In genomic region chr6:43091592-43091991, GRCh38 we compare ENCODE assay signal across 1 cellular context.
TF ChIP-seq lines count a peak whose summit lies in the region.

No MANE protein-coding gene starts in this region.

TF ChIP-seq in HEK293, 187 proteins besides CTCF, POLR2A, EP300 and RAD21 (continued from another document):
- TF ChIP-seq ZNF239 (tag by site-specific recombination; IDR thresholded peaks at IDR 0.05) = no peak
- TF ChIP-seq ZSCAN4 (tag by site-specific recombination; IDR thresholded peaks at IDR 0.05) = no peak
- TF ChIP-seq SP3 (tag by site-specific recombination; IDR thresholded peaks at IDR 0.05) = no peak
- no peak for TF ChIP-seq ZXDB (tag by site-specific recombination; IDR thresholded peaks at IDR 0.05)
- no peak for TF ChIP-seq ZNF24 (tag by site-specific recombination; IDR thresholded peaks at IDR 0.05)
- no peak for TF ChIP-seq ZNF558 (tag by site-specific recombination; IDR thresholded peaks at IDR 0.05)
- TF ChIP-seq ZNF623 (tag by site-specific recombination; IDR thresholded peaks at IDR 0.05) = no peak
- TF ChIP-seq ZFP3 (tag by site-specific recombination; IDR thresholded peaks at IDR 0.05; ENCODE audit: low read depth) = no peak
- no peak for TF ChIP-seq YY1 (tag by site-specific recombination; IDR thresholded peaks at IDR 0.05)
- no peak for TF ChIP-seq ZNF514 (tag by site-specific recombination; IDR thresholded peaks at IDR 0.05)
TF ChIP-seq in HEK293: peak in this region for 0.
